In the genomic region with DNA sequence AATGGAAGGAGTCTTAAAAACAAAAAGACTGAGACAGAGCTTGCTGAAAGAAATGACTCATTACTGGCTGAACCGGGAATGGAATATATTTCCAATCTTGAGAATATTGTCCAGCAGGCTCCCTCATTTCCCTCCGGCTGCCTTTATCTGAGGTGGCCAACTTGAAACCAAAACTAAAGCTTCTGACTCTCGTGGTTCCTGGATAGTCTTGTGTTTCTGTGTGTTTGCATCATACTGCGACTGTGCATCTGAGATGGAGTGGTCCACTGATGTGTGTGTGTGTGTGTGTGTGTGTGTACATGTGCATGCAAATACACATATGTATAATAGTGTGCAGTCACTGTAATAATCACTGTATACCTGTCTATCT, we compare ENCODE assay signal across 12 cellular contexts.
DNase-seq lines count a peak whose midpoint lies in the region; ATAC-seq and TF ChIP-seq lines count a peak whose summit lies in the region.
"Had no signal": no experiment of that assay in that cellular context is flagged by ENCODE, and none has a peak within 500 bp of the region (broad histone marks: within the 10 kb centered on the region; RNA-seq: fewer than 3 reads in every experiment).

No MANE protein-coding gene starts in this region.

- peak overlapping the region; percentile 74 for H2AFZ ChIP-seq in MM.1S (ENCODE audit: low read length)

- peaks cover 3% of the 10 kb centered on the region; the same call in 1 of the 2 replicates for H3F3A ChIP-seq in MM.1S (ENCODE audit: insufficient read depth, low read length)

- ATAC-seq in GM18502 (IDR thresholded peaks at IDR 0.05; ENCODE audit: poor library complexity, unreplicated experiment), result peak; percentile 43
- ATAC-seq in HG03108 (IDR thresholded peaks at IDR 0.05; ENCODE audit: unreplicated experiment), result no peak
- ATAC-seq: T-helper 17 cell had no signal

- H3K4me2 ChIP-seq in MM.1S (ENCODE audit: low read depth, low read length), result peak overlapping the region; percentile 92

- no peaks in the 10 kb centered on the region for H3K9me2 ChIP-seq in MM.1S (replicated peaks; ENCODE audit: insufficient read depth, low read length)

- peak; percentile 55 for DNase-seq in MM.1S
- DNase-seq in dermis blood vessel endothelial cell, result peak; percentile 72
- DNase-seq in renal cortical epithelial cell (ENCODE audit: low read depth), result peak; percentile 81
- DNase-seq in NCI-H526 treated with DMSO at 0.1 percent for 48 hours (lab: John Stamatoyannopoulos, UW), result no peak
- no peak for DNase-seq in KG1 (lab: John Stamatoyannopoulos, UW)
- DNase-seq in cerebellar nuclear complex (lab: John Stamatoyannopoulos, UW), result no peak
- DNase-seq: cortex of kidney, T-helper 17 cell had no signal

- H3K36me3 ChIP-seq in MM.1S (replicated peaks; ENCODE audit: insufficient read depth, low read length), result no peaks in the 10 kb centered on the region
- H3K36me3 ChIP-seq: neutrophil, tibial nerve had no signal

- H3K4me1 ChIP-seq in MM.1S (ENCODE audit: low read length), result peaks cover 28% of the 10 kb centered on the region

- no peak for TF ChIP-seq CTCF in MM.1S (IDR thresholded peaks at IDR 0.05; ENCODE audit: low read length)

- no peaks in the 10 kb centered on the region for H4K20me1 ChIP-seq in MM.1S (ENCODE audit: insufficient read depth, low read length)

- no peaks in the 10 kb centered on the region for H3K79me2 ChIP-seq in MM.1S (ENCODE audit: low read length)

- H3K4me3 ChIP-seq in MM.1S (ENCODE audit: low read length), result peak overlapping the region; percentile 54; the same call in 1 of the 2 replicates

- peak overlapping the region; percentile 38; the same call in 1 of the 2 replicates for H3K9ac ChIP-seq in MM.1S (ENCODE audit: low read length)

- no peaks in the 10 kb centered on the region for H3K9me3 ChIP-seq in MM.1S (replicated peaks; ENCODE audit: insufficient read depth, low read length)
- H3K9me3 ChIP-seq: neutrophil, tibial nerve had no signal

- H3K27me3 ChIP-seq in MM.1S (replicated peaks; ENCODE audit: insufficient read depth, low read length), result no peaks in the 10 kb centered on the region
- H3K27me3 ChIP-seq: neutrophil, tibial nerve had no signal

- peak overlapping the region; percentile 45; the same call in 1 of the 2 replicates for H3K27ac ChIP-seq in MM.1S (ENCODE audit: low read length)
- H3K27ac ChIP-seq: neutrophil had no signal

Comparison
In these comparisons a context has a peak if more than half of its experiments do, and no peak if none do; other contexts are left out.
1. DNase-seq: peak in MM.1S (single experiment), dermis blood vessel endothelial cell (single experiment) and renal cortical epithelial cell (single experiment); none in NCI-H526 treated with DMSO at 0.1 percent for 48 hours (single experiment), KG1 (single experiment) and cerebellar nuclear complex (0 of 2).